ENCODE assay signal across 14 cellular contexts in the genomic region with DNA sequence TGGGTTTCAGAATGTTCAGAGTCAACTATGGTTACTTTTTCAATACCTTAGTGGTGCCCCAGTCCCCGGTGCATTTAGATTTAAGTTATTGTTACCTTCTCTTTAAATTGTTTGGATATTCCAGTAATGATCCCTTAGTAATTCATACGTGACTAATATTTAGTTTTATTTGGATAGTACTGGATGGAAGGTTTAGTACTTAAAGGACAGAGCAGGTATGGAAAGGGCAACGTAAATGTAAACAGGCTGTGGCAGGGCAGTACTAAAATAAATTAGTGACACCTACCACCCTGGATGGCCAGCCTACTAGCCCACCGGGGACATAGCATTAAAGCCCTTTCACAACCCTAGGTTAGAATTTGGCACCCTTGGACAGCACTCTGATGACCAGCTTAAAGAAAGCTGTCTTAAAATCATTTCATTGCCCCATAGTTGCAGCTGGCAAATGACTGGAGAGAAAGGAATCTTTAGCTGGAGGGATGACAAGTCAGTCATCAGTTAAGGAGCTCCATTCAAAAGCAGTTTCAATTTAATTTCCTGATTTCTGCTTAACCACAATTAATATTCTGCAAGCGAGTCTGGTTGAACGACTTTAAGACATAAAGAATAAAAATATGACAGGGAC. TPM values are rescaled to one million over a fixed set of nuclear protein-coding genes. Genes with fewer than 3 reads are reported as not detected.
DNase-seq lines count a peak whose midpoint lies in the region; ATAC-seq and TF ChIP-seq lines count a peak whose summit lies in the region.
"Had no signal": no experiment of that assay in that cellular context is flagged by ENCODE, and none has a peak within 500 bp of the region (broad histone marks: within the 10 kb centered on the region; RNA-seq: fewer than 3 reads in every experiment).

No MANE protein-coding gene starts in this region.

- no peak for TF ChIP-seq CTCF in DOHH2 (IDR thresholded peaks at IDR 0.05; ENCODE audit: low read depth, low read length, poor library complexity, severe bottlenecking)
- TF ChIP-seq CTCF in PC-3 (conservative IDR thresholded peaks at IDR 0.05; ENCODE audit: low read depth, low read length): no peak
- TF ChIP-seq CTCF in dorsolateral prefrontal cortex (IDR thresholded peaks at IDR 0.05 in 54 of 56, conservative IDR thresholded peaks at IDR 0.05 in 2 of 56; ENCODE audit: low read depth in 1 of 56, partially characterized antibody in 56 of 56): no peak
- no peak for TF ChIP-seq CTCF in neural crest cell (conservative IDR thresholded peaks at IDR 0.05)
- no peak for TF ChIP-seq CTCF in endothelial cell (IDR thresholded peaks at IDR 0.05; ENCODE audit: unreplicated experiment)

- H3K27ac Mint-ChIP-seq in neural crest cell (ENCODE audit: unreplicated experiment) (peak overlapping the region; percentile 91), endothelial cell (ENCODE audit: unreplicated experiment) (no peak overlapping the region)
- H3K27ac Mint-ChIP-seq: activated naive CD8-positive, alpha-beta T cell treated with anti-CD3 and anti-CD28 coated beads, Interleukin-2, amount 10 ng/mL, durations not matched to agents 7 days and 5 days; stimulated activated naive CD8-positive, alpha-beta T cell treated with anti-CD3 and anti-CD28 coated beads, Interleukin-15, amount 100 ng/mL, for 72 hours had no signal

- no peak overlapping the region for H2AFZ ChIP-seq in PC-3 (ENCODE audit: low read length)

- 0 out of 2 replicates have a peak overlapping the region, but pooled peaks have one; percentile 16 for H3K4me2 ChIP-seq in DOHH2 (ENCODE audit: low read length)
- peak overlapping the region; percentile 68 for H3K4me2 ChIP-seq in PC-3 (ENCODE audit: low read length)

- DNase-seq in PC-3: peak; percentile 82
- no peak for DNase-seq in dorsolateral prefrontal cortex
- DNase-seq in neural crest cell (ENCODE audit: low read depth, low spot score): no peak
- no peak for DNase-seq in endothelial cell (ENCODE audit: low spot score)
- no peak for DNase-seq in retina
- no peak for DNase-seq in HEK293T (ENCODE audit: extremely low spot score)
- DNase-seq: activated naive CD8-positive, alpha-beta T cell treated with anti-CD3 and anti-CD28 coated beads, Interleukin-2, amount 10 ng/mL, durations not matched to agents 7 days and 5 days; GF-D8; NCI-H446; stimulated activated naive CD8-positive, alpha-beta T cell treated with anti-CD3 and anti-CD28 coated beads, Interleukin-15, amount 100 ng/mL, for 72 hours had no signal

- H3K27me3 ChIP-seq in DOHH2 (ENCODE audit: control insufficient read depth, low read length) (no peaks in the 10 kb centered on the region), PC-3 (ENCODE audit: low read length) (no peaks in the 10 kb centered on the region), dorsolateral prefrontal cortex (peaks cover 0 to 87% (median 12%) of the 10 kb centered on the region in 45 donors)
- H3K27me3 ChIP-seq: right atrium auricular region had no signal

- no TSS peak for BruUV-seq in PC-3 (replicated peaks; lab: Mats Ljungman, UMichigan)

- H3K27ac ChIP-seq in DOHH2 (ENCODE audit: low read depth, low read length): no peak overlapping the region
- no peak overlapping the region for H3K27ac ChIP-seq in PC-3 (ENCODE audit: low read length)
- peak overlapping the region in 48 of 59 donors; percentile 3 to 86 (median 66) for H3K27ac ChIP-seq in dorsolateral prefrontal cortex
- H3K27ac ChIP-seq: right atrium auricular region had no signal

- H3K36me3 ChIP-seq in DOHH2 (ENCODE audit: control insufficient read depth, low read length): no peaks in the 10 kb centered on the region
- no peaks in the 10 kb centered on the region for H3K36me3 ChIP-seq in PC-3 (ENCODE audit: low read depth, low read length)
- H3K36me3 ChIP-seq: right atrium auricular region had no signal

- H3K4me1 ChIP-seq in DOHH2 (ENCODE audit: control insufficient read depth, low read length): peaks cover 36% of the 10 kb centered on the region
- peaks cover 31% of the 10 kb centered on the region for H3K4me1 ChIP-seq in PC-3 (ENCODE audit: insufficient read depth, low read length)
- H3K4me1 ChIP-seq: right atrium auricular region had no signal

- H3K4me1 Mint-ChIP-seq in neural crest cell: peaks cover 56% of the 10 kb centered on the region
- H3K4me1 Mint-ChIP-seq in endothelial cell (ENCODE audit: unreplicated experiment): peaks cover 19% of the 10 kb centered on the region
- H3K4me1 Mint-ChIP-seq: activated naive CD8-positive, alpha-beta T cell treated with anti-CD3 and anti-CD28 coated beads, Interleukin-2, amount 10 ng/mL, durations not matched to agents 7 days and 5 days; stimulated activated naive CD8-positive, alpha-beta T cell treated with anti-CD3 and anti-CD28 coated beads, Interleukin-15, amount 100 ng/mL, for 72 hours had no signal

- H3K4me3 Mint-ChIP-seq in neural crest cell (peak overlapping the region; percentile 69), endothelial cell (ENCODE audit: unreplicated experiment) (no peak overlapping the region)
- H3K4me3 Mint-ChIP-seq: activated naive CD8-positive, alpha-beta T cell treated with anti-CD3 and anti-CD28 coated beads, Interleukin-2, amount 10 ng/mL, durations not matched to agents 7 days and 5 days; stimulated activated naive CD8-positive, alpha-beta T cell treated with anti-CD3 and anti-CD28 coated beads, Interleukin-15, amount 100 ng/mL, for 72 hours had no signal

- H3K36me3 Mint-ChIP-seq in neural crest cell (ENCODE audit: low read depth) (peaks cover 19% of the 10 kb centered on the region), endothelial cell (ENCODE audit: low read depth, unreplicated experiment) (peaks cover 5% of the 10 kb centered on the region)
- H3K36me3 Mint-ChIP-seq: activated naive CD8-positive, alpha-beta T cell treated with anti-CD3 and anti-CD28 coated beads, Interleukin-2, amount 10 ng/mL, durations not matched to agents 7 days and 5 days had no signal

- H3K9me2 ChIP-seq in DOHH2 (replicated peaks; ENCODE audit: control insufficient read depth, low read length): no peaks in the 10 kb centered on the region
- H3K9me2 ChIP-seq in PC-3 (replicated peaks; ENCODE audit: low read length): no peaks in the 10 kb centered on the region

- H3K27me3 Mint-ChIP-seq in neural crest cell (ENCODE audit: low read depth): no peaks in the 10 kb centered on the region
- no peaks in the 10 kb centered on the region for H3K27me3 Mint-ChIP-seq in endothelial cell (ENCODE audit: unreplicated experiment)
- H3K27me3 Mint-ChIP-seq: activated naive CD8-positive, alpha-beta T cell treated with anti-CD3 and anti-CD28 coated beads, Interleukin-2, amount 10 ng/mL, durations not matched to agents 7 days and 5 days; stimulated activated naive CD8-positive, alpha-beta T cell treated with anti-CD3 and anti-CD28 coated beads, Interleukin-15, amount 100 ng/mL, for 72 hours had no signal

- CTCF ChIA-PET in PC-3 (lab: Charles Lee) (interaction anchor here (0.6 kb wide), 1 partner anchor 449 kb away, joined by 3 read pairs; no protein-coding TSS in a partner anchor), HEK293T (lab: Yijun Ruan, JAX) (no interaction called here)

- ATAC-seq in PC-3: peak; percentile 83
- no peak for ATAC-seq in HG03159 (IDR thresholded peaks at IDR 0.05; ENCODE audit: unreplicated experiment)
- ATAC-seq: stimulated activated naive CD8-positive, alpha-beta T cell treated with anti-CD3 and anti-CD28 coated beads, Interleukin-15, amount 100 ng/mL, for 72 hours had no signal

- no peaks in the 10 kb centered on the region for H3K79me2 ChIP-seq in DOHH2 (ENCODE audit: control insufficient read depth, low read length)
- no peaks in the 10 kb centered on the region for H3K79me2 ChIP-seq in PC-3 (ENCODE audit: low read length)

- H3F3A ChIP-seq in DOHH2 (ENCODE audit: control insufficient read depth, insufficient read depth) (peaks cover 9% of the 10 kb centered on the region), PC-3 (ENCODE audit: low read length, unreplicated experiment) (no peaks in the 10 kb centered on the region)

- H3K9me3 Mint-ChIP-seq in neural crest cell (no peaks in the 10 kb centered on the region), endothelial cell (ENCODE audit: unreplicated experiment) (no peaks in the 10 kb centered on the region)
- H3K9me3 Mint-ChIP-seq: activated naive CD8-positive, alpha-beta T cell treated with anti-CD3 and anti-CD28 coated beads, Interleukin-2, amount 10 ng/mL, durations not matched to agents 7 days and 5 days; stimulated activated naive CD8-positive, alpha-beta T cell treated with anti-CD3 and anti-CD28 coated beads, Interleukin-15, amount 100 ng/mL, for 72 hours had no signal

- H3K9me3 ChIP-seq in DOHH2 (ENCODE audit: control insufficient read depth, insufficient read depth, low read length) (no peaks in the 10 kb centered on the region), PC-3 (ENCODE audit: low read length) (no peaks in the 10 kb centered on the region)
- H3K9me3 ChIP-seq: right atrium auricular region had no signal

- no peak overlapping the region for H3K9ac ChIP-seq in PC-3 (ENCODE audit: low read length)

- intact Hi-C loops in PC-3 (cut with micrococcal nuclease): no loop called here
- intact Hi-C loops in dorsolateral prefrontal cortex (cut with DNase I): no loop called here

- H4K20me1 ChIP-seq in DOHH2 (ENCODE audit: control insufficient read depth, insufficient read depth, low read depth, low read length) (no peaks in the 10 kb centered on the region), PC-3 (ENCODE audit: low read length) (no peaks in the 10 kb centered on the region)

- POLR2A ChIA-PET in PC-3 (lab: Charles Lee; ENCODE audit: unreplicated experiment) (interaction anchor here (0.5 to 0.6 kb wide), 2 partner anchors 108 to 113 kb away, joined by 3 to 6 read pairs; no protein-coding TSS in a partner anchor), HEK293T (lab: Yijun Ruan, JAX) (no interaction called here)

- H3K4me3 ChIP-seq in DOHH2 (ENCODE audit: low read length) (no peak overlapping the region), PC-3 (ENCODE audit: low read length) (peak overlapping the region; percentile 34; the same call in 1 of the 2 replicates), dorsolateral prefrontal cortex (peak overlapping the region in 17 of 59 donors; percentile 10 to 35 (median 21))
- H3K4me3 ChIP-seq: right atrium auricular region had no signal

TF ChIP-seq in HEK293T, 16 proteins besides CTCF, POLR2A, EP300 and RAD21 (continues in another document):
- TF ChIP-seq FOXM1 (IDR thresholded peaks at IDR 0.05; ENCODE audit: borderline replicate concordance): no peak
- no peak for TF ChIP-seq BHLHE40 (IDR thresholded peaks at IDR 0.05; ENCODE audit: borderline replicate concordance)
- no peak for TF ChIP-seq FOXA1 (IDR thresholded peaks at IDR 0.05)
- no peak for TF ChIP-seq ELF4 (IDR thresholded peaks at IDR 0.05)
- TF ChIP-seq CTBP1 (IDR thresholded peaks at IDR 0.05; ENCODE audit: borderline replicate concordance): no peak

RNA-seq across cellular contexts. Expression of a gene that starts 16.4 kb away (rescaled TPM):
- total RNA-seq in PC-3 (2014; rRNA removed): not detected in 2 replicates
- over 10,000 TPM in 1 of 120 experiments, 1,000 to 10,000 TPM in 112, 100 to 1,000 TPM in 7; 484 to 13,089 (median 2,926) TPM for total RNA-seq in dorsolateral prefrontal cortex
- 265 and 288 TPM in 2 replicates for total RNA-seq in neural crest cell
- 9.6 TPM for total RNA-seq in endothelial cell (ENCODE audit: unreplicated experiment)
- total RNA-seq: activated naive CD8-positive, alpha-beta T cell treated with anti-CD3 and anti-CD28 coated beads, Interleukin-2, amount 10 ng/mL, durations not matched to agents 7 days and 5 days; mononuclear cell had no signal

RNA-seq across cellular contexts. Expression of a gene that starts 39.0 kb away (rescaled TPM):
- total RNA-seq in PC-3 (2014; rRNA removed) (1.2 and 1.5 TPM in 2 replicates), dorsolateral prefrontal cortex (10 to 100 TPM in 119 of 120 experiments, 1 to 10 TPM in 1; 9.0 to 31.5 (median 20.2) TPM), neural crest cell (3.4 and 3.7 TPM in 2 replicates), endothelial cell (ENCODE audit: unreplicated experiment) (2.3 TPM)

Comparison
In these comparisons a context has a peak if more than half of its experiments do, and no peak if none do; other contexts are left out.
1. H3K27ac ChIP-seq: peak in dorsolateral prefrontal cortex (48 of 59); none in DOHH2 (single experiment) and PC-3 (single experiment).
2. RNA of a gene that starts 16.4 kb away (total RNA-seq): 484 to 13,089 TPM in dorsolateral prefrontal cortex and 265 to 288 TPM in neural crest cell; 9.6 TPM in endothelial cell (single experiment) and not detected in PC-3; every median in the first group is over 10 times any median in the second.